ENCODE assay signal across 17 cellular contexts in genomic region chr1:216805233-216805632, GRCh38.
A peak's percentile ranks its signal among the peaks of the same experiment; 100 is the strongest.
DNase-seq lines count a peak whose midpoint lies in the region; ATAC-seq and TF ChIP-seq lines count a peak whose summit lies in the region.
"Had no signal": no experiment of that assay in that cellular context is flagged by ENCODE, and none has a peak within 500 bp of the region (broad histone marks: within the 10 kb centered on the region; RNA-seq: fewer than 3 reads in every experiment).

No MANE protein-coding gene starts in this region.

- POLR2A ChIA-PET in A673 (lab: Charles Lee; ENCODE audit: low non-redundant PET), result no interaction called here

- H3K36me3 ChIP-seq in lower lobe of right lung, result no peaks in the 10 kb centered on the region
- H3K36me3 ChIP-seq in A673 (ENCODE audit: insufficient read depth, low read length, poor library complexity, severe bottlenecking), result no peaks in the 10 kb centered on the region
- H3K36me3 ChIP-seq in osteoblast (ENCODE audit: insufficient read depth, low read length), result no peaks in the 10 kb centered on the region
- H3K36me3 ChIP-seq: ovary had no signal

- H3K4me3 ChIP-seq in lower lobe of right lung (no peak overlapping the region), A673 (ENCODE audit: low read depth, low read length, poor library complexity, severe bottlenecking) (no peak overlapping the region), osteoblast (ENCODE audit: insufficient read depth, low read length) (no peak overlapping the region)
- H3K4me3 ChIP-seq: coronary artery, GM12878, ovary had no signal

- H3K9me3 ChIP-seq in lower lobe of right lung (no peaks in the 10 kb centered on the region), A673 (ENCODE audit: low read depth, low read length, poor library complexity, severe bottlenecking) (no peaks in the 10 kb centered on the region), osteoblast (ENCODE audit: low read depth, low read length) (peaks cover 4% of the 10 kb centered on the region)
- H3K9me3 ChIP-seq: ovary had no signal

- H3K4me1 ChIP-seq in lower lobe of right lung, result no peaks in the 10 kb centered on the region
- H3K4me1 ChIP-seq in A673 (ENCODE audit: insufficient read depth, low read length, poor library complexity, severe bottlenecking), result no peaks in the 10 kb centered on the region
- no peaks in the 10 kb centered on the region for H3K4me1 ChIP-seq in osteoblast (ENCODE audit: insufficient read depth, low read length)

- no peaks in the 10 kb centered on the region for H4K20me1 ChIP-seq in osteoblast (ENCODE audit: insufficient read depth, low read length)

- H3K27me3 ChIP-seq in lower lobe of right lung (ENCODE audit: low read depth), result no peaks in the 10 kb centered on the region
- peaks cover 23% of the 10 kb centered on the region for H3K27me3 ChIP-seq in A673 (replicated peaks; ENCODE audit: insufficient read depth, low read depth, low read length, poor library complexity)
- H3K27me3 ChIP-seq in osteoblast (ENCODE audit: insufficient read depth, low read length), result no peaks in the 10 kb centered on the region
- H3K27me3 ChIP-seq: ovary had no signal

- no peaks in the 10 kb centered on the region for H3K79me2 ChIP-seq in osteoblast (ENCODE audit: insufficient read depth, low read length)

- CTCF ChIA-PET in A673 (lab: Charles Lee), result interaction anchor here (0.7 kb wide), 1 partner anchor 26 kb away, joined by 3 read pairs; no protein-coding TSS in a partner anchor

- no peak overlapping the region for H3K4me2 ChIP-seq in osteoblast (ENCODE audit: insufficient read depth, low read length)

- ATAC-seq in HG02759 (IDR thresholded peaks at IDR 0.05; ENCODE audit: unreplicated experiment) (no peak), lower lobe of right lung (no peak)
- ATAC-seq: activated CD4-positive, alpha-beta T cell treated with anti-CD3 and anti-CD28 coated beads for 36 hours; GM12878 had no signal

- H2AFZ ChIP-seq in osteoblast (ENCODE audit: low read length), result no peak overlapping the region

- H3K27ac ChIP-seq in lower lobe of right lung, result no peak overlapping the region
- no peak overlapping the region for H3K27ac ChIP-seq in A673 (ENCODE audit: low read depth, low read length, poor library complexity, severe bottlenecking)
- no peak overlapping the region for H3K27ac ChIP-seq in osteoblast (ENCODE audit: low read depth, low read length)
- H3K27ac ChIP-seq: coronary artery, ovary had no signal

- TF ChIP-seq CTCF in lower lobe of right lung (IDR thresholded peaks at IDR 0.05), result no peak
- no peak for TF ChIP-seq CTCF in A673 (conservative IDR thresholded peaks at IDR 0.05; ENCODE audit: low read depth, low read length)
- no peak for TF ChIP-seq CTCF in osteoblast (IDR thresholded peaks at IDR 0.05; ENCODE audit: extremely low read depth, low read depth, low read length)

- no TSS peak for BruUV-seq in A673 (replicated peaks; lab: Mats Ljungman, UMichigan)

- intact Hi-C loops in lower lobe of right lung (cut with DNase I), result no loop called here
- intact Hi-C loops in A673 (cut with micrococcal nuclease; ENCODE audit: unreplicated experiment), result no loop called here

- DNase-seq in DMS153 treated with DMSO at 0.1 percent for 48 hours (lab: John Stamatoyannopoulos, UW; ENCODE audit: unreplicated experiment), result peak; percentile 38
- peak; percentile 19 for DNase-seq in NCI-H1694 treated with DMSO at 0.1 percent for 48 hours (lab: John Stamatoyannopoulos, UW)
- DNase-seq in SK-N-DZ (ENCODE audit: low spot score), result peak; percentile 49
- DNase-seq in islet precursor cell, result peak; percentile 56
- no peak for DNase-seq in lower lobe of right lung
- DNase-seq in A673 (ENCODE audit: low spot score), result no peak
- no peak for DNase-seq in osteoblast (ENCODE audit: insufficient read length, low spot score, missing footprints)
- DNase-seq: activated CD4-positive, alpha-beta T cell treated with anti-CD3 and anti-CD28 coated beads for 36 hours; activated CD8-positive, alpha-beta memory T cell treated with anti-CD3 and anti-CD28 coated beads, Interleukin-2, amount 50 U/mL, for 4 hours; activated gamma-delta T cell treated with Interleukin-2 at 50 U/mL for 16 hours; H7; NCI-H526 treated with DMSO at 0.1 percent for 48 hours; ovary; RPMI8226 had no signal

Comparison
In these comparisons a context has a peak if more than half of its experiments do, and no peak if none do; other contexts are left out.
1. DNase-seq: peak in DMS153 treated with DMSO at 0.1 percent for 48 hours (single experiment), NCI-H1694 treated with DMSO at 0.1 percent for 48 hours (single experiment), SK-N-DZ (single experiment) and islet precursor cell (single experiment); none in lower lobe of right lung (single experiment), A673 (single experiment) and osteoblast (single experiment).